In the genomic region with DNA sequence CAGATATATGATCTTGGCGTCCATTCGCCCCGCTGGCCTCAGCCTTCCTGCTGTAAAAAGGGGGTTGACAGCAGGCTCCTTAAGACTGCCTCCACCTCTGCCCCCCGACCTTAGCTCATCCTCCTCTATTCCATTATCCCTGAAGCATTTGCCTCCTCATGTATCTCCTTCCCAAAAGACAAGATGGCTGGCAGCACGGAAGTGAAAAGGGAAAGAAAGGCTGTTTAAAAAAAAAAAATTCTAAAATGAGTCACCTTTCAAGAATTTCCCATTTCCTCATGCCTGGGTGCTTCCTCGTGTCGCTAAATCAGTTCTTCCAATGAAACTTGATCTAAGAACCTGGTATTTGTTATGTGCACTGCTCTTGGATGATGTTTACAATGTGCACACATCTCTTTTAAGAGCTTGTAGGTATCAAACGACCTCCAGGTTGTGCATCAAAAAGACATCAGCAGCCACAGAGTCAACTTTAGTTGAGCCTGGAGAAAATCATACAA, we compare ENCODE assay signal across 8 cellular contexts. TPM values are rescaled to one million over a fixed set of nuclear protein-coding genes. Genes with fewer than 3 reads are reported as not detected.
A peak's percentile ranks its signal among the peaks of the same experiment; 100 is the strongest.
DNase-seq lines count a peak whose midpoint lies in the region; ATAC-seq and TF ChIP-seq lines count a peak whose summit lies in the region.

No MANE protein-coding gene starts in this region.

- H3K27me3 ChIP-seq in lung (ENCODE audit: control insufficient read depth, insufficient read depth): no peaks in the 10 kb centered on the region
- H3K27me3 ChIP-seq in upper lobe of left lung: peaks cover 0 to 6% (median 0%) of the 10 kb centered on the region in 4 donors

- H3K36me3 ChIP-seq in lung (ENCODE audit: control insufficient read depth in 2 of 2, insufficient read depth in 2 of 2, low read length in 2 of 2): no peaks in the 10 kb centered on the region
- H3K36me3 ChIP-seq in upper lobe of left lung: no peaks in the 10 kb centered on the region

- no peak overlapping the region for H3K4me3 ChIP-seq in lung
- H3K4me3 ChIP-seq in upper lobe of left lung: no peak overlapping the region

- no peak overlapping the region for H3K27ac Mint-ChIP-seq in activated naive CD4-positive, alpha-beta T cell treated with anti-CD3 and anti-CD28 coated beads for 36 hours

- no peak for TF ChIP-seq EP300 in upper lobe of left lung (IDR thresholded peaks at IDR 0.05)

- H3K9me3 ChIP-seq in lung (ENCODE audit: control insufficient read depth in 2 of 2, insufficient read depth in 1 of 2, low read length in 1 of 2) (peaks cover 0 to 4% of the 10 kb centered on the region in 2 donors), upper lobe of left lung (peaks cover 0 to 3% (median 1%) of the 10 kb centered on the region in 4 donors)

- peak overlapping the region; percentile 72 for H3K4me3 Mint-ChIP-seq in activated naive CD4-positive, alpha-beta T cell treated with anti-CD3 and anti-CD28 coated beads for 36 hours

- no peak for DNase-seq in activated naive CD4-positive, alpha-beta T cell treated with anti-CD3 and anti-CD28 coated beads for 36 hours
- DNase-seq in activated naive CD4-positive, alpha-beta T cell (lab: John Stamatoyannopoulos, UW): no peak
- DNase-seq in NCI-H446 treated with DMSO at 0.1 percent for 48 hours (lab: John Stamatoyannopoulos, UW): peak; percentile 84
- DNase-seq in caudate nucleus (lab: John Stamatoyannopoulos, UW): no peak
- DNase-seq in lung (ENCODE audit: low spot score): no peak
- no peak for DNase-seq in upper lobe of left lung

- TF ChIP-seq CTCF in lung (IDR thresholded peaks at IDR 0.05; ENCODE audit: control extremely low read depth, extremely low read depth) (no peak), upper lobe of left lung (IDR thresholded peaks at IDR 0.05) (no peak)

- H3K4me1 Mint-ChIP-seq in activated naive CD4-positive, alpha-beta T cell treated with anti-CD3 and anti-CD28 coated beads for 36 hours (ENCODE audit: low read depth): peaks cover 9% of the 10 kb centered on the region

- H3K27ac ChIP-seq in caudate nucleus (ENCODE audit: low read depth, low read length): peak overlapping the region; percentile 90
- H3K27ac ChIP-seq in lung (ENCODE audit: low read depth in 1 of 2, low read length in 1 of 2): peak overlapping the region; percentile 20 to 61
- peak overlapping the region; percentile 59 to 88 (median 86) for H3K27ac ChIP-seq in upper lobe of left lung

- WGBS in lung, 2 donors: 50 to 53% methylated on average over 8 of the region's 8 CpGs
- WGBS in upper lobe of left lung, 2 donors: 49 to 57% methylated on average over 8 of the region's 8 CpGs

- H3K27me3 Mint-ChIP-seq in activated naive CD4-positive, alpha-beta T cell treated with anti-CD3 and anti-CD28 coated beads for 36 hours (ENCODE audit: low read depth): peaks cover 46% of the 10 kb centered on the region

- no peaks in the 10 kb centered on the region for H3K36me3 Mint-ChIP-seq in activated naive CD4-positive, alpha-beta T cell treated with anti-CD3 and anti-CD28 coated beads for 36 hours (ENCODE audit: low read depth)

- intact Hi-C loops in activated naive CD4-positive, alpha-beta T cell treated with anti-CD3 and anti-CD28 coated beads for 36 hours (cut with micrococcal nuclease): no loop called here

- peaks cover 2 to 6% of the 10 kb centered on the region in 2 donors for H3K4me1 ChIP-seq in lung (ENCODE audit: control insufficient read depth in 2 of 2, insufficient read depth in 2 of 2, low read length in 2 of 2)
- peaks cover 4 to 32% (median 7%) of the 10 kb centered on the region in 4 donors for H3K4me1 ChIP-seq in upper lobe of left lung

- CTCF ChIA-PET in activated naive CD4-positive, alpha-beta T cell treated with anti-CD3 and anti-CD28 coated beads for 36 hours (lab: Charles Lee): interaction anchor here (0.7 kb wide), 1 partner anchor 12 kb away, joined by 4 read pairs; no protein-coding TSS in a partner anchor

- peaks cover 3% of the 10 kb centered on the region for H3K9me3 Mint-ChIP-seq in activated naive CD4-positive, alpha-beta T cell treated with anti-CD3 and anti-CD28 coated beads for 36 hours

- no peak for TF ChIP-seq POLR2A in upper lobe of left lung (IDR thresholded peaks at IDR 0.05)

- ATAC-seq in lung (ENCODE audit: insufficient read depth, low FRiP score): no peak
- peak in 1 of 2 donors; percentile 35 for ATAC-seq in upper lobe of left lung (ENCODE audit: low FRiP score in 2 of 2)
- no peak for ATAC-seq in GM21825 (IDR thresholded peaks at IDR 0.05; ENCODE audit: unreplicated experiment)
- no peak for ATAC-seq in HG03039 (IDR thresholded peaks at IDR 0.05; ENCODE audit: unreplicated experiment)

RNA-seq across cellular contexts. Expression of a gene that starts 1.7 kb away (rescaled TPM):
- total RNA-seq in activated naive CD4-positive, alpha-beta T cell treated with anti-CD3 and anti-CD28 coated beads for 36 hours: 1 to 10 TPM; 1.6 to 2.4 TPM
- total RNA-seq in lung (10 to 100 TPM; 28.4 to 32.3 TPM), upper lobe of left lung (10 to 100 TPM; 13.3 to 45.5 (median 30.5) TPM)
- 10 to 100 TPM in 1 of 2 donors, 1 to 10 TPM in 1; 5.5 to 11.9 TPM for polyA plus RNA-seq in lung

RNA-seq across cellular contexts. Expression of a gene that starts 38.6 kb away (rescaled TPM):
- 1 to 10 TPM; 4.7 to 5.2 TPM for total RNA-seq in activated naive CD4-positive, alpha-beta T cell treated with anti-CD3 and anti-CD28 coated beads for 36 hours
- 10 to 100 TPM; 17.1 to 21.5 TPM for total RNA-seq in lung
- polyA plus RNA-seq in lung: 1 to 10 TPM; 2.6 to 6.6 TPM
- total RNA-seq in upper lobe of left lung: 10 to 100 TPM in 3 of 6 donors, 1 to 10 TPM in 3; 4.2 to 13.7 (median 9.5) TPM

RNA-seq across cellular contexts. Expression of a gene that starts 40.3 kb away (rescaled TPM):
- 10 to 100 TPM in 1 of 2 experiments, 1 to 10 TPM in 1; 8.7 to 10.1 TPM for total RNA-seq in activated naive CD4-positive, alpha-beta T cell treated with anti-CD3 and anti-CD28 coated beads for 36 hours
- total RNA-seq in lung (10 to 100 TPM in 1 of 2 donors, 1 to 10 TPM in 1; 9.4 to 16.7 TPM), upper lobe of left lung (10 to 100 TPM in 3 of 6 donors, 1 to 10 TPM in 3; 5.8 to 22.0 (median 10.8) TPM)
- 1 to 10 TPM; 2.7 to 3.7 TPM for polyA plus RNA-seq in lung

Comparison
In these comparisons a context has a peak if more than half of its experiments do, and no peak if none do; other contexts are left out.
1. RNA of a gene that starts 1.7 kb away (total RNA-seq): 13.3 to 45.5 TPM in upper lobe of left lung and 28.4 to 32.3 TPM in lung; 1.6 to 2.4 TPM in activated naive CD4-positive, alpha-beta T cell treated with anti-CD3 and anti-CD28 coated beads for 36 hours; every median in the first group is over 4 times any median in the second.
2. Peak in every context shown above with its lines, with median percentiles within 50 percentile points of each other: H3K27ac ChIP-seq.